Comparison of ENCODE assay signal across 1 cellular context in genomic region chr22:19854778-19855503, GRCh38.
A peak's percentile ranks its signal among the peaks of the same experiment; 100 is the strongest.
TF ChIP-seq lines count a peak whose summit lies in the region.

TSS of gene GNB1L (minus strand) at chr22:19854874. CDS start at chr22:19821355, 33,519 bp downstream.
TSS of gene RTL10 (minus strand) at chr22:19854874. CDS start at chr22:19852261, 2,613 bp downstream.

TF ChIP-seq in H1, 55 proteins besides CTCF, POLR2A, EP300 and RAD21:
- TF ChIP-seq ASH2L (IDR thresholded peaks at IDR 0.05; ENCODE audit: low read length) (peak; percentile 62), SUZ12 (IDR thresholded peaks at IDR 0.05; ENCODE audit: low read length) (no peak), RNF2 (IDR thresholded peaks at IDR 0.05; ENCODE audit: borderline replicate concordance, low read depth, low read length, missing control alignments, poor library complexity, severe bottlenecking) (no peak), SIN3A (conservative IDR thresholded peaks at IDR 0.05 in 1 of 2, IDR thresholded peaks at IDR 0.05 in 1 of 2; ENCODE audit: low read depth in 1 of 2, low read length in 2 of 2) (peak in 1 of 2 experiments; percentile 55; a peak in 1 of 4 replicates), KDM4A (IDR thresholded peaks at IDR 0.05; ENCODE audit: low read depth, low read length, severe bottlenecking) (peak; percentile 93), E2F6 (IDR thresholded peaks at IDR 0.05) (peak; percentile 76), POU5F1 (IDR thresholded peaks at IDR 0.05; ENCODE audit: low read depth, low read length) (no peak), BACH1 (IDR thresholded peaks at IDR 0.05; ENCODE audit: low read length) (peak; percentile 44; the same call in 1 of the 2 replicates), SP2 (IDR thresholded peaks at IDR 0.05; ENCODE audit: low read length) (no peak), SP4 (IDR thresholded peaks at IDR 0.05; ENCODE audit: low read length) (no peak), NRF1 (IDR thresholded peaks at IDR 0.05; ENCODE audit: low read depth, low read length) (peak; percentile 81), TAF1 (IDR thresholded peaks at IDR 0.05; ENCODE audit: low read depth, low read length) (peak; percentile 95), TAF7 (optimal IDR thresholded peaks at IDR 0.05; ENCODE audit: borderline replicate concordance, low read depth, low read length) (peak; percentile 68), CREB1 (IDR thresholded peaks at IDR 0.05) (0 out of 2 replicates have a peak, but pooled peaks have one; percentile 8), TBP (IDR thresholded peaks at IDR 0.05; ENCODE audit: low read depth, low read length) (peak; percentile 88), SP1 (IDR thresholded peaks at IDR 0.05; ENCODE audit: low read depth, low read length) (0 out of 2 replicates have a peak, but pooled peaks have one; percentile 34), RBBP5 (IDR thresholded peaks at IDR 0.05; ENCODE audit: borderline replicate concordance, low read depth, low read length) (peak; percentile 82), CBX5 (IDR thresholded peaks at IDR 0.05; ENCODE audit: low read depth, low read length) (no peak), POLR2AphosphoS5 (IDR thresholded peaks at IDR 0.05; ENCODE audit: low read depth, low read length) (peak; percentile 85; the same call in 1 of the 2 replicates), MAX (IDR thresholded peaks at IDR 0.05) (peak; percentile 93), BRCA1 (IDR thresholded peaks at IDR 0.05; ENCODE audit: low read depth, low read length) (no peak)
